In the genomic region with DNA sequence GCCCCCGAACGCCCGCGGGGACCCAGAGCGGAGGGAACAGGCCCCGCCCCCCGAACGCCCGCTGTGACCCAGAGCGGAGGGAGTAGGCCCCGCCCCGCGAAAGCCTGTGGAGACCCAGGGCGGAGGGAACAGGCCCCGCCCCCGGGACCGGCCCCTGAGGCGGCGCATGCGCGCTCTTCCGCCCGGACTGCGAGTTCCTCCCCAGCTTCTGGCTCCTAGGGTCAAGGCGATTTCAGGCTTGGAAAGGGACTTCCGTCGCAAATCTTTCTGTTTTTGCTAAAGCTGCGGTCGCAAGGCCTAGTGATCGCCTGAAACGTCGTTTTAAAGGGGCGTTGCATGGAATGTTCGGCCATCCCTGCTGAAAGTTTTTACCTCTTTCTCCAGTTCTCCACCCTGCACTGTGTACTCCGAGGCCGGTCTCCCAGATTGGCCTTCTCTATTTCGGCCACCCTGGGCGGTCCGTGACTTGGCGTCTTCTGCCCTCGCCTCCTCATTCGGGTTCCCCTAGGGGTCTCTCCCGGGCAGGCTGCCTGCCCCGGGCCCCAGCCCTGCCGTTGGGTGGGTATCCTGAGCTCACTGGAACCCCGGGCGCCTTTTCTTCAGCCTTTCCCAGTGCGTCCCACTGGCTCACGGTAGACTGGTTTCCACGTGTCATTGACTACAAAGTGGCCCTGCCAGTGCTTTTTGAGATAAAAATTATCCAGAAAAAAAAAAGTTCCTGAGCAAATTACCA, we compare ENCODE assay signal across 1 cellular context.
TF ChIP-seq lines count a peak whose summit lies in the region.

No MANE protein-coding gene starts in this region.

TF ChIP-seq in K562, 482 proteins besides CTCF, POLR2A, EP300 and RAD21 (continued from another document and continues in another):
- TF ChIP-seq ARNT (IDR thresholded peaks at IDR 0.05) (0 out of 4 replicates have a peak, but pooled peaks have one; percentile 37 to 40), HDGF (IDR thresholded peaks at IDR 0.05) (no peak), KLF6 (CRISPR knock-in tag; IDR thresholded peaks at IDR 0.05; ENCODE audit: borderline replicate concordance) (no peak), BRD9 (IDR thresholded peaks at IDR 0.05; ENCODE audit: low read depth, partially characterized antibody) (peak; percentile 72), HNRNPK (IDR thresholded peaks at IDR 0.05; ENCODE audit: low read depth, low read length, poor library complexity, severe bottlenecking) (no peak), RB1 (IDR thresholded peaks at IDR 0.05; ENCODE audit: low read depth) (0 out of 2 replicates have a peak, but pooled peaks have one; percentile 25), SIN3A (IDR thresholded peaks at IDR 0.05; ENCODE audit: borderline replicate concordance in 2 of 2, control insufficient read depth in 1 of 2, low read depth in 2 of 2, low read length in 2 of 2) (no peak), TAL1 (IDR thresholded peaks at IDR 0.05) (no peak), BRF2 (IDR thresholded peaks at IDR 0.05; ENCODE audit: borderline replicate concordance, insufficient read depth, insufficient read length) (no peak), XRCC3 (IDR thresholded peaks at IDR 0.05) (no peak), ZBTB7A (IDR thresholded peaks at IDR 0.05; ENCODE audit: borderline replicate concordance, control insufficient read depth, low read depth, low read length) (peak; percentile 47; the same call in 1 of the 2 replicates), NR1H2 (CRISPR knock-in tag; IDR thresholded peaks at IDR 0.05) (no peak), CBX5 (IDR thresholded peaks at IDR 0.05; ENCODE audit: borderline replicate concordance, low read depth) (no peak), YY1 (IDR thresholded peaks at IDR 0.05; ENCODE audit: borderline replicate concordance in 1 of 3, control insufficient read depth in 1 of 3, extremely low read depth in 1 of 3, insufficient read depth in 3 of 3, insufficient read length in 1 of 3, insufficient replicate concordance in 2 of 3, low read depth in 1 of 3, low read length in 2 of 3) (peak in 1 of 3 experiments; percentile 34), ZKSCAN1 (IDR thresholded peaks at IDR 0.05; ENCODE audit: low read depth, low read length) (0 out of 2 replicates have a peak, but pooled peaks have one; percentile 1), ZNF551 (CRISPR knock-in tag; IDR thresholded peaks at IDR 0.05) (no peak), GABPB2 (CRISPR knock-in tag; conservative IDR thresholded peaks at IDR 0.05) (no peak), ZNF512 (tag; IDR thresholded peaks at IDR 0.05) (no peak), GATA2 (CRISPR knock-in tag; IDR thresholded peaks at IDR 0.05) (no peak), TCF7 (IDR thresholded peaks at IDR 0.05; ENCODE audit: borderline replicate concordance) (no peak)
- TF ChIP-seq, protein P1, sequence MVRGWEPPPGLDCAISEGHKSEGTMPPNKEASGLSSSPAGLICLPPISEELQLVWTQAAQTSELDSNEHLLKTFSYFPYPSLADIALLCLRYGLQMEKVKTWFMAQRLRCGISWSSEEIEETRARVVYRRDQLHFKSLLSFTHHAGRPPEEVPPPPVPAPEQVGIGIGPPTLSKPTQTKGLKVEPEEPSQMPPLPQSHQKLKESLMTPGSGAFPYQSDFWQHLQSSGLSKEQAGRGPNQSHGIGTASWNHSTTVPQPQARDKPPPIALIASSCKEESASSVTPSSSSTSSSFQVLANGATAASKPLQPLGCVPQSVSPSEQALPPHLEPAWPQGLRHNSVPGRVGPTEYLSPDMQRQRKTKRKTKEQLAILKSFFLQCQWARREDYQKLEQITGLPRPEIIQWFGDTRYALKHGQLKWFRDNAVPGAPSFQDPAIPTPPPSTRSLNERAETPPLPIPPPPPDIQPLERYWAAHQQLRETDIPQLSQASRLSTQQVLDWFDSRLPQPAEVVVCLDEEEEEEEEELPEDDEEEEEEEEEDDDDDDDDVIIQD (CRISPR knock-in tag; IDR thresholded peaks at IDR 0.05): no peak
- TF ChIP-seq, protein P2, sequence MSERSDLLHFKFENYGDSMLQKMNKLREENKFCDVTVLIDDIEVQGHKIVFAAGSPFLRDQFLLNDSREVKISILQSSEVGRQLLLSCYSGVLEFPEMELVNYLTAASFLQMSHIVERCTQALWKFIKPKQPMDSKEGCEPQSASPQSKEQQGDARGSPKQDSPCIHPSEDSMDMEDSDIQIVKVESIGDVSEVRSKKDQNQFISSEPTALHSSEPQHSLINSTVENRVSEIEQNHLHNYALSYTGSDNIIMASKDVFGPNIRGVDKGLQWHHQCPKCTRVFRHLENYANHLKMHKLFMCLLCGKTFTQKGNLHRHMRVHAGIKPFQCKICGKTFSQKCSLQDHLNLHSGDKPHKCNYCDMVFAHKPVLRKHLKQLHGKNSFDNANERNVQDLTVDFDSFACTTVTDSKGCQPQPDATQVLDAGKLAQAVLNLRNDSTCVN (CRISPR knock-in tag; IDR thresholded peaks at IDR 0.05): no peak
- TF ChIP-seq, protein P3, sequence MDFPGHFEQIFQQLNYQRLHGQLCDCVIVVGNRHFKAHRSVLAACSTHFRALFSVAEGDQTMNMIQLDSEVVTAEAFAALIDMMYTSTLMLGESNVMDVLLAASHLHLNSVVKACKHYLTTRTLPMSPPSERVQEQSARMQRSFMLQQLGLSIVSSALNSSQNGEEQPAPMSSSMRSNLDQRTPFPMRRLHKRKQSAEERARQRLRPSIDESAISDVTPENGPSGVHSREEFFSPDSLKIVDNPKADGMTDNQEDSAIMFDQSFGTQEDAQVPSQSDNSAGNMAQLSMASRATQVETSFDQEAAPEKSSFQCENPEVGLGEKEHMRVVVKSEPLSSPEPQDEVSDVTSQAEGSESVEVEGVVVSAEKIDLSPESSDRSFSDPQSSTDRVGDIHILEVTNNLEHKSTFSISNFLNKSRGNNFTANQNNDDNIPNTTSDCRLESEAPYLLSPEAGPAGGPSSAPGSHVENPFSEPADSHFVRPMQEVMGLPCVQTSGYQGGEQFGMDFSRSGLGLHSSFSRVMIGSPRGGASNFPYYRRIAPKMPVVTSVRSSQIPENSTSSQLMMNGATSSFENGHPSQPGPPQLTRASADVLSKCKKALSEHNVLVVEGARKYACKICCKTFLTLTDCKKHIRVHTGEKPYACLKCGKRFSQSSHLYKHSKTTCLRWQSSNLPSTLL (IDR thresholded peaks at IDR 0.05): no peak
- TF ChIP-seq, protein P4, sequence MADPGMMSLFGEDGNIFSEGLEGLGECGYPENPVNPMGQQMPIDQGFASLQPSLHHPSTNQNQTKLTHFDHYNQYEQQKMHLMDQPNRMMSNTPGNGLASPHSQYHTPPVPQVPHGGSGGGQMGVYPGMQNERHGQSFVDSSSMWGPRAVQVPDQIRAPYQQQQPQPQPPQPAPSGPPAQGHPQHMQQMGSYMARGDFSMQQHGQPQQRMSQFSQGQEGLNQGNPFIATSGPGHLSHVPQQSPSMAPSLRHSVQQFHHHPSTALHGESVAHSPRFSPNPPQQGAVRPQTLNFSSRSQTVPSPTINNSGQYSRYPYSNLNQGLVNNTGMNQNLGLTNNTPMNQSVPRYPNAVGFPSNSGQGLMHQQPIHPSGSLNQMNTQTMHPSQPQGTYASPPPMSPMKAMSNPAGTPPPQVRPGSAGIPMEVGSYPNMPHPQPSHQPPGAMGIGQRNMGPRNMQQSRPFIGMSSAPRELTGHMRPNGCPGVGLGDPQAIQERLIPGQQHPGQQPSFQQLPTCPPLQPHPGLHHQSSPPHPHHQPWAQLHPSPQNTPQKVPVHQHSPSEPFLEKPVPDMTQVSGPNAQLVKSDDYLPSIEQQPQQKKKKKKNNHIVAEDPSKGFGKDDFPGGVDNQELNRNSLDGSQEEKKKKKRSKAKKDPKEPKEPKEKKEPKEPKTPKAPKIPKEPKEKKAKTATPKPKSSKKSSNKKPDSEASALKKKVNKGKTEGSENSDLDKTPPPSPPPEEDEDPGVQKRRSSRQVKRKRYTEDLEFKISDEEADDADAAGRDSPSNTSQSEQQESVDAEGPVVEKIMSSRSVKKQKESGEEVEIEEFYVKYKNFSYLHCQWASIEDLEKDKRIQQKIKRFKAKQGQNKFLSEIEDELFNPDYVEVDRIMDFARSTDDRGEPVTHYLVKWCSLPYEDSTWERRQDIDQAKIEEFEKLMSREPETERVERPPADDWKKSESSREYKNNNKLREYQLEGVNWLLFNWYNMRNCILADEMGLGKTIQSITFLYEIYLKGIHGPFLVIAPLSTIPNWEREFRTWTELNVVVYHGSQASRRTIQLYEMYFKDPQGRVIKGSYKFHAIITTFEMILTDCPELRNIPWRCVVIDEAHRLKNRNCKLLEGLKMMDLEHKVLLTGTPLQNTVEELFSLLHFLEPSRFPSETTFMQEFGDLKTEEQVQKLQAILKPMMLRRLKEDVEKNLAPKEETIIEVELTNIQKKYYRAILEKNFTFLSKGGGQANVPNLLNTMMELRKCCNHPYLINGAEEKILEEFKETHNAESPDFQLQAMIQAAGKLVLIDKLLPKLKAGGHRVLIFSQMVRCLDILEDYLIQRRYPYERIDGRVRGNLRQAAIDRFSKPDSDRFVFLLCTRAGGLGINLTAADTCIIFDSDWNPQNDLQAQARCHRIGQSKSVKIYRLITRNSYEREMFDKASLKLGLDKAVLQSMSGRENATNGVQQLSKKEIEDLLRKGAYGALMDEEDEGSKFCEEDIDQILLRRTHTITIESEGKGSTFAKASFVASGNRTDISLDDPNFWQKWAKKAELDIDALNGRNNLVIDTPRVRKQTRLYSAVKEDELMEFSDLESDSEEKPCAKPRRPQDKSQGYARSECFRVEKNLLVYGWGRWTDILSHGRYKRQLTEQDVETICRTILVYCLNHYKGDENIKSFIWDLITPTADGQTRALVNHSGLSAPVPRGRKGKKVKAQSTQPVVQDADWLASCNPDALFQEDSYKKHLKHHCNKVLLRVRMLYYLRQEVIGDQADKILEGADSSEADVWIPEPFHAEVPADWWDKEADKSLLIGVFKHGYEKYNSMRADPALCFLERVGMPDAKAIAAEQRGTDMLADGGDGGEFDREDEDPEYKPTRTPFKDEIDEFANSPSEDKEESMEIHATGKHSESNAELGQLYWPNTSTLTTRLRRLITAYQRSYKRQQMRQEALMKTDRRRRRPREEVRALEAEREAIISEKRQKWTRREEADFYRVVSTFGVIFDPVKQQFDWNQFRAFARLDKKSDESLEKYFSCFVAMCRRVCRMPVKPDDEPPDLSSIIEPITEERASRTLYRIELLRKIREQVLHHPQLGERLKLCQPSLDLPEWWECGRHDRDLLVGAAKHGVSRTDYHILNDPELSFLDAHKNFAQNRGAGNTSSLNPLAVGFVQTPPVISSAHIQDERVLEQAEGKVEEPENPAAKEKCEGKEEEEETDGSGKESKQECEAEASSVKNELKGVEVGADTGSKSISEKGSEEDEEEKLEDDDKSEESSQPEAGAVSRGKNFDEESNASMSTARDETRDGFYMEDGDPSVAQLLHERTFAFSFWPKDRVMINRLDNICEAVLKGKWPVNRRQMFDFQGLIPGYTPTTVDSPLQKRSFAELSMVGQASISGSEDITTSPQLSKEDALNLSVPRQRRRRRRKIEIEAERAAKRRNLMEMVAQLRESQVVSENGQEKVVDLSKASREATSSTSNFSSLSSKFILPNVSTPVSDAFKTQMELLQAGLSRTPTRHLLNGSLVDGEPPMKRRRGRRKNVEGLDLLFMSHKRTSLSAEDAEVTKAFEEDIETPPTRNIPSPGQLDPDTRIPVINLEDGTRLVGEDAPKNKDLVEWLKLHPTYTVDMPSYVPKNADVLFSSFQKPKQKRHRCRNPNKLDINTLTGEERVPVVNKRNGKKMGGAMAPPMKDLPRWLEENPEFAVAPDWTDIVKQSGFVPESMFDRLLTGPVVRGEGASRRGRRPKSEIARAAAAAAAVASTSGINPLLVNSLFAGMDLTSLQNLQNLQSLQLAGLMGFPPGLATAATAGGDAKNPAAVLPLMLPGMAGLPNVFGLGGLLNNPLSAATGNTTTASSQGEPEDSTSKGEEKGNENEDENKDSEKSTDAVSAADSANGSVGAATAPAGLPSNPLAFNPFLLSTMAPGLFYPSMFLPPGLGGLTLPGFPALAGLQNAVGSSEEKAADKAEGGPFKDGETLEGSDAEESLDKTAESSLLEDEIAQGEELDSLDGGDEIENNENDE (IDR thresholded peaks at IDR 0.05; ENCODE audit: low read depth, low read length): no peak
- TF ChIP-seq, protein P5, sequence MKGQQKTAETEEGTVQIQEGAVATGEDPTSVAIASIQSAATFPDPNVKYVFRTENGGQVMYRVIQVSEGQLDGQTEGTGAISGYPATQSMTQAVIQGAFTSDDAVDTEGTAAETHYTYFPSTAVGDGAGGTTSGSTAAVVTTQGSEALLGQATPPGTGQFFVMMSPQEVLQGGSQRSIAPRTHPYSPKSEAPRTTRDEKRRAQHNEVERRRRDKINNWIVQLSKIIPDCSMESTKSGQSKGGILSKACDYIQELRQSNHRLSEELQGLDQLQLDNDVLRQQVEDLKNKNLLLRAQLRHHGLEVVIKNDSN (CRISPR knock-in tag; IDR thresholded peaks at IDR 0.05): no peak
- TF ChIP-seq, protein P6, sequence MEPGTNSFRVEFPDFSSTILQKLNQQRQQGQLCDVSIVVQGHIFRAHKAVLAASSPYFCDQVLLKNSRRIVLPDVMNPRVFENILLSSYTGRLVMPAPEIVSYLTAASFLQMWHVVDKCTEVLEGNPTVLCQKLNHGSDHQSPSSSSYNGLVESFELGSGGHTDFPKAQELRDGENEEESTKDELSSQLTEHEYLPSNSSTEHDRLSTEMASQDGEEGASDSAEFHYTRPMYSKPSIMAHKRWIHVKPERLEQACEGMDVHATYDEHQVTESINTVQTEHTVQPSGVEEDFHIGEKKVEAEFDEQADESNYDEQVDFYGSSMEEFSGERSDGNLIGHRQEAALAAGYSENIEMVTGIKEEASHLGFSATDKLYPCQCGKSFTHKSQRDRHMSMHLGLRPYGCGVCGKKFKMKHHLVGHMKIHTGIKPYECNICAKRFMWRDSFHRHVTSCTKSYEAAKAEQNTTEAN (CRISPR knock-in tag; IDR thresholded peaks at IDR 0.05): 0 out of 2 replicates have a peak, but pooled peaks have one; percentile 55
